ENCODE assay signal across 22 cellular contexts in the genomic region with DNA sequence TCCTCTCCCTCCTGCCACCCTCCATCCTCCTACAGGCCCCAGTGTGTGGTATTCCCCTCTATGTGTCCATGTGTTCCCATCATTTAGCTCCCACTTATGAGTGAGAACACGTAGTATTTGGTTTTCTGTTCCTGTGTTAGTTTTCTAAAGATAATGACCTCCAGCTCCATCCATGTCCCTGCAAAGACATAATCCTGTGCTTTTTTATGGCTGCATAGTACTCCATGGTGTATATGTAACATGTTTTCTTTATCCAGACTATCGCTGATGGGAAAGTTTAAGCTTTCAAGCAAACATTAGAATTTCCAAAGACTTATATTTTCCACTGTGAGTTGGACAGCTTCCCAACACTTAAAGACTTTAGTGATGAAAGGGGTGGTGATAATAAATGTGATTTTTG.
DNase-seq lines count a peak whose midpoint lies in the region; ATAC-seq, FAIRE-seq and TF ChIP-seq lines count a peak whose summit lies in the region.
"Had no signal": no experiment of that assay in that cellular context is flagged by ENCODE, and none has a peak within 500 bp of the region (broad histone marks: within the 10 kb centered on the region; RNA-seq: fewer than 3 reads in every experiment).

No MANE protein-coding gene starts in this region.

- H3K4me3 ChIP-seq in A549 (no peak overlapping the region), Panc1 (ENCODE audit: low read depth in 2 of 2, low read length in 2 of 2) (no peak overlapping the region), sigmoid colon (no peak overlapping the region)
- H3K4me3 ChIP-seq: BLaER1 treated with 17β-estradiol and CSF1 and Interleukin-3, amounts not matched to agents 10 nM and 100 nM; GM23338 had no signal

- POLR2A ChIA-PET in A549 (lab: Yijun Ruan, JAX) (no interaction called here), Panc1 (lab: Charles Lee) (no interaction called here)

- TF ChIP-seq CTCF in A549 (IDR thresholded peaks at IDR 0.05) (no peak), Panc1 (IDR thresholded peaks at IDR 0.05) (no peak), mesothelial cell of epicardium (IDR thresholded peaks at IDR 0.05; ENCODE audit: unreplicated experiment) (no peak), progenitor cell of endocrine pancreas (IDR thresholded peaks at IDR 0.05; ENCODE audit: unreplicated experiment) (no peak), sigmoid colon (IDR thresholded peaks at IDR 0.05) (no peak)

- H3K4me1 Mint-ChIP-seq in mesothelial cell of epicardium (peaks cover 41% of the 10 kb centered on the region), progenitor cell of endocrine pancreas (ENCODE audit: low read depth) (peaks cover 34% of the 10 kb centered on the region)

- no peaks in the 10 kb centered on the region for H3K27me3 Mint-ChIP-seq in mesothelial cell of epicardium (ENCODE audit: low read depth)
- no peaks in the 10 kb centered on the region for H3K27me3 Mint-ChIP-seq in progenitor cell of endocrine pancreas

- H3K9me3 Mint-ChIP-seq in mesothelial cell of epicardium (peaks cover 9% of the 10 kb centered on the region), progenitor cell of endocrine pancreas (ENCODE audit: low read depth) (no peaks in the 10 kb centered on the region)
- H3K9me3 Mint-ChIP-seq: CD8-positive, alpha-beta T cell; HFFc6 had no signal

- no peak overlapping the region for H3K4me2 ChIP-seq in A549
- H3K4me2 ChIP-seq: GM23338 had no signal

- CTCF ChIA-PET in A549 (lab: Yijun Ruan, JAX) (interaction anchor here (0.6 to 3.6 kb wide), 3 partner anchors 10 to 1204 kb away, joined by 3 to 11 read pairs (median 5); no protein-coding TSS in a partner anchor), Panc1 (lab: Charles Lee) (no interaction called here)

- H3K27ac ChIP-seq in A549 (peak overlapping the region in 1 of 2 experiments; percentile 67; a peak in 1 of 6 replicates), Panc1 (ENCODE audit: low read length) (peak overlapping the region; percentile 82; the same call in 1 of the 2 replicates), sigmoid colon (no peak overlapping the region)
- H3K27ac ChIP-seq: BLaER1 treated with 17β-estradiol and CSF1 and Interleukin-3, amounts not matched to agents 10 nM and 100 nM had no signal

- TF ChIP-seq POLR2A in A549 (IDR thresholded peaks at IDR 0.05; ENCODE audit: low read length) (no peak), sigmoid colon (IDR thresholded peaks at IDR 0.05) (no peak)

- no peak for TF ChIP-seq RAD21 in A549 (conservative IDR thresholded peaks at IDR 0.05 in 1 of 2, IDR thresholded peaks at IDR 0.05 in 1 of 2)

- DNase-seq in A549 (ENCODE audit: low read depth in 1 of 2, low spot score in 1 of 2) (no peak), Panc1 (ENCODE audit: low read depth, low spot score) (no peak), mesothelial cell of epicardium (ENCODE audit: low spot score in 2 of 2, unreplicated experiment in 2 of 2) (no peak), progenitor cell of endocrine pancreas (ENCODE audit: low spot score, unreplicated experiment) (no peak), sigmoid colon (no peak), dedifferentiated amniotic fluid mesenchymal stem cell (ENCODE audit: extremely low spot score) (no peak)
- DNase-seq in stimulated activated CD4-positive, alpha-beta T cell treated with anti-CD3 and anti-CD28 coated beads, Interleukin-4, amount 100 ng/mL, for 24 hours = no peak
- DNase-seq: 8988T; CD8-positive, alpha-beta T cell; DMS 273 treated with DMSO at 0.1 percent for 48 hours; DMS53; DND-41; EL; HCEC 1CT; HFFc6 had no signal

- ATAC-seq in A549 = no peak
- ATAC-seq in Panc1 = no peak
- no peak for ATAC-seq in GM19351 (IDR thresholded peaks at IDR 0.05; ENCODE audit: unreplicated experiment)
- ATAC-seq: CD8-positive, alpha-beta T cell; GM23338 had no signal

- intact Hi-C loops in Panc1 (cut with micrococcal nuclease; ENCODE audit: unreplicated experiment) = no loop called here
- intact Hi-C loops in sigmoid colon (cut with DNase I) = no loop called here

- no peaks in the 10 kb centered on the region for H3K9me3 ChIP-seq in A549
- H3K9me3 ChIP-seq in Panc1 (ENCODE audit: control insufficient read depth, insufficient read depth, low read depth, low read length) = no peaks in the 10 kb centered on the region
- H3K9me3 ChIP-seq in sigmoid colon = no peaks in the 10 kb centered on the region

- H3K4me3 Mint-ChIP-seq in mesothelial cell of epicardium = no peak overlapping the region
- H3K4me3 Mint-ChIP-seq in progenitor cell of endocrine pancreas (ENCODE audit: low read depth) = no peak overlapping the region
- H3K4me3 Mint-ChIP-seq: B cell; CD8-positive, alpha-beta T cell; GM23338; HFFc6 had no signal

- no peaks in the 10 kb centered on the region for H3K36me3 Mint-ChIP-seq in mesothelial cell of epicardium
- no peaks in the 10 kb centered on the region for H3K36me3 Mint-ChIP-seq in progenitor cell of endocrine pancreas (ENCODE audit: insufficient read depth)
- H3K36me3 Mint-ChIP-seq: CD8-positive, alpha-beta T cell had no signal

- FAIRE-seq in A549 (lab: Jason Lieb, UNC) = peak; percentile 43
- FAIRE-seq: GM12892, GM18507, H54 had no signal

- H3K27ac Mint-ChIP-seq in mesothelial cell of epicardium (peak overlapping the region; percentile 75), progenitor cell of endocrine pancreas (peak overlapping the region; percentile 84)
- H3K27ac Mint-ChIP-seq: B cell; CD8-positive, alpha-beta T cell; GM23338; HFFc6 had no signal

- WGBS in A549 (ENCODE audit: missing lambda C conversion rate) = 85% methylated on average over 2 of the region's 2 CpGs
- 98% methylated on average over 2 of the region's 2 CpGs for WGBS in sigmoid colon, 2 donors

- BruUV-seq in Panc1 (replicated peaks; lab: Mats Ljungman, UMichigan) = no TSS peak

- H3K27me3 ChIP-seq in Panc1 (ENCODE audit: control insufficient read depth, insufficient read depth, low read length) (no peaks in the 10 kb centered on the region), sigmoid colon (no peaks in the 10 kb centered on the region)
- H3K27me3 ChIP-seq: BLaER1 treated with 17β-estradiol and CSF1 and Interleukin-3, amounts not matched to agents 10 nM and 100 nM had no signal

- in situ Hi-C loops in Panc1 (cut with HindIII; ENCODE audit: low pct_unique_long_range_greater_than_20kb, low sequenced_read_pairs) = no loop called here

- H3K36me3 ChIP-seq in Panc1 (ENCODE audit: control insufficient read depth, insufficient read depth, low read length) = no peaks in the 10 kb centered on the region
- H3K36me3 ChIP-seq in sigmoid colon = no peaks in the 10 kb centered on the region
- H3K36me3 ChIP-seq: BLaER1 treated with 17β-estradiol and CSF1 and Interleukin-3, amounts not matched to agents 10 nM and 100 nM had no signal

- H3K4me1 ChIP-seq in A549 (peaks cover 27% of the 10 kb centered on the region), Panc1 (ENCODE audit: control insufficient read depth, insufficient read depth, low read length) (peaks cover 34% of the 10 kb centered on the region), sigmoid colon (peaks cover 0 to 38% (median 26%) of the 10 kb centered on the region in 4 donors)

- no peak for TF ChIP-seq EP300 in A549 (IDR thresholded peaks at IDR 0.05)
- no peak for TF ChIP-seq EP300 in sigmoid colon (IDR thresholded peaks at IDR 0.05)

TF ChIP-seq in A549, 52 proteins besides CTCF, POLR2A, EP300 and RAD21:
- TF ChIP-seq PHF8 (IDR thresholded peaks at IDR 0.05; ENCODE audit: borderline replicate concordance, low read depth) = no peak
- TF ChIP-seq KDM1A (IDR thresholded peaks at IDR 0.05; ENCODE audit: low read depth) = peak; percentile 67; the same call in 1 of the 2 replicates
- TF ChIP-seq, protein P1, sequence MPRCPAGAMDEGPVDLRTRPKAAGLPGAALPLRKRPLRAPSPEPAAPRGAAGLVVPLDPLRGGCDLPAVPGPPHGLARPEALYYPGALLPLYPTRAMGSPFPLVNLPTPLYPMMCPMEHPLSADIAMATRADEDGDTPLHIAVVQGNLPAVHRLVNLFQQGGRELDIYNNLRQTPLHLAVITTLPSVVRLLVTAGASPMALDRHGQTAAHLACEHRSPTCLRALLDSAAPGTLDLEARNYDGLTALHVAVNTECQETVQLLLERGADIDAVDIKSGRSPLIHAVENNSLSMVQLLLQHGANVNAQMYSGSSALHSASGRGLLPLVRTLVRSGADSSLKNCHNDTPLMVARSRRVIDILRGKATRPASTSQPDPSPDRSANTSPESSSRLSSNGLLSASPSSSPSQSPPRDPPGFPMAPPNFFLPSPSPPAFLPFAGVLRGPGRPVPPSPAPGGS (IDR thresholded peaks at IDR 0.05) = no peak
TF ChIP-seq in A549: peak in this region for 1.
